In the genomic region with DNA sequence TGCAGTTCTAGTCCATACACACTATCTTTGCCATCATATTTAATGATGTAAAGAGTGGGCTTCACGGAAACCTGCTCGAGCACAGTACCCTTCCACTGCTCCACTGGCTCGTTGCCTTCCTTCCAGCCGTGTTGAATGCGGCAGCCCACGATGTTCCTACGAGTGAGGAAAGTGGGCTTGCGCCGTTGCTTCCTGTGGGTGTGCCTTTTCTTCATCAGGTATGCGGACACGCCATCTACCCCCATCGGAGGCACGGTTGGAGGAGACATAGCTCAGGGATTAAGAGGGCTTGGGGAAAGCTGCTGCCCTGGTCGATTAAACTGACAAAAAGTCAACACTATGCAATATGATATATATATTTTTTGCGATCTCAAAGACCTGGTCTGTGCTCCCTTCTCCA, we compare ENCODE assay signal across 8 cellular contexts. TPM values are rescaled to one million over a fixed set of nuclear protein-coding genes. Genes with fewer than 3 reads are reported as not detected.
DNase-seq lines count a peak whose midpoint lies in the region; ATAC-seq and TF ChIP-seq lines count a peak whose summit lies in the region.

No MANE protein-coding gene starts in this region.

- H3K36me3 ChIP-seq in SU-DHL-6 (ENCODE audit: low read length) (no peaks in the 10 kb centered on the region; the same call in 1 of the 2 replicates), colonic mucosa (no peaks in the 10 kb centered on the region), lung (ENCODE audit: control insufficient read depth in 2 of 2, insufficient read depth in 2 of 2, low read length in 2 of 2) (no peaks in the 10 kb centered on the region)

- no peaks in the 10 kb centered on the region for H3K9me2 ChIP-seq in SU-DHL-6 (replicated peaks; ENCODE audit: insufficient read depth, low read length)

- peak; percentile 44 for DNase-seq in EL
- DNase-seq in HT-29 (ENCODE audit: low spot score): peak; percentile 44
- DNase-seq in colonic mucosa: peak; percentile 48
- DNase-seq in lung (ENCODE audit: low spot score): no peak
- DNase-seq in COLO829 (ENCODE audit: low spot score): no peak

- TF ChIP-seq CTCF in SU-DHL-6 (IDR thresholded peaks at IDR 0.05; ENCODE audit: insufficient read depth, low read length, poor library complexity, severe bottlenecking) (no peak), colonic mucosa (IDR thresholded peaks at IDR 0.05) (no peak), lung (IDR thresholded peaks at IDR 0.05; ENCODE audit: control extremely low read depth, extremely low read depth) (no peak)

- H3K4me1 ChIP-seq in colonic mucosa: no peaks in the 10 kb centered on the region
- no peaks in the 10 kb centered on the region for H3K4me1 ChIP-seq in lung (ENCODE audit: control insufficient read depth in 2 of 2, insufficient read depth in 2 of 2, low read length in 2 of 2)

- H3K4me3 ChIP-seq in SU-DHL-6 (ENCODE audit: insufficient read depth, low read length, poor library complexity, severe bottlenecking): peak overlapping the region; percentile 58
- peak overlapping the region; percentile 57 for H3K4me3 ChIP-seq in colonic mucosa
- H3K4me3 ChIP-seq in lung: peak overlapping the region; percentile 62

- no peaks in the 10 kb centered on the region for H3K9me3 ChIP-seq in SU-DHL-6 (ENCODE audit: insufficient read depth, low read length)
- no peaks in the 10 kb centered on the region for H3K9me3 ChIP-seq in colonic mucosa
- peaks cover 0 to 4% of the 10 kb centered on the region in 2 donors for H3K9me3 ChIP-seq in lung (ENCODE audit: control insufficient read depth in 2 of 2, insufficient read depth in 1 of 2, low read length in 1 of 2)

- H3F3A ChIP-seq in SU-DHL-6 (ENCODE audit: insufficient read depth): no peaks in the 10 kb centered on the region

- H3K79me2 ChIP-seq in SU-DHL-6 (ENCODE audit: insufficient read depth, low read length): peaks cover 32% of the 10 kb centered on the region

- H4K20me1 ChIP-seq in SU-DHL-6 (ENCODE audit: low read depth, low read length): no peaks in the 10 kb centered on the region

- peak overlapping the region; percentile 72 for H3K4me2 ChIP-seq in SU-DHL-6 (ENCODE audit: low read depth, low read length, poor library complexity, severe bottlenecking)

- H3K27ac ChIP-seq in SU-DHL-6 (ENCODE audit: low read depth, low read length) (peak overlapping the region; percentile 83), colonic mucosa (peak overlapping the region; percentile 78), lung (ENCODE audit: low read depth in 1 of 2, low read length in 1 of 2) (peak overlapping the region in 1 of 2 donors; percentile 88), temporal lobe (ENCODE audit: low read depth, low read length) (peak overlapping the region; percentile 55)

- intact Hi-C loops in colonic mucosa (cut with DNase I): no loop called here

- H3K27me3 ChIP-seq in SU-DHL-6 (ENCODE audit: low read length) (no peaks in the 10 kb centered on the region), colonic mucosa (no peaks in the 10 kb centered on the region), lung (ENCODE audit: control insufficient read depth, insufficient read depth) (no peaks in the 10 kb centered on the region)

- H3K9ac ChIP-seq in SU-DHL-6 (ENCODE audit: low read length): peak overlapping the region; percentile 68
- H3K9ac ChIP-seq in colonic mucosa (ENCODE audit: low read depth in 2 of 2, low read length in 2 of 2): peak overlapping the region; percentile 41 to 70

- H2AFZ ChIP-seq in SU-DHL-6 (ENCODE audit: low read depth, low read length, severe bottlenecking): peak overlapping the region; percentile 35

- ATAC-seq in GM21381 (IDR thresholded peaks at IDR 0.05; ENCODE audit: unreplicated experiment) (peak; percentile 41), lung (ENCODE audit: insufficient read depth, low FRiP score) (no peak)

- 0 to 28% methylated on average over 14 to 15 of the region's 15 CpGs for WGBS in lung, 2 donors

RNA-seq across cellular contexts. Expression of gene SPIN4, which starts 0.6 kb away (rescaled TPM):
- total RNA-seq in HT-29 (2014; rRNA removed; shearing (Covaris generic)): 2.5 and 3.2 TPM in 2 replicates
- total RNA-seq in colonic mucosa (1 to 10 TPM; 8.1 to 8.3 TPM), lung (10 to 100 TPM in 1 of 2 donors, 1 to 10 TPM in 1; 5.6 to 10.1 TPM), temporal lobe (8.9 TPM)
- polyA plus RNA-seq in lung: 1 to 10 TPM; 2.0 to 2.4 TPM

Comparison
In these comparisons a context has a peak if more than half of its experiments do, and no peak if none do; other contexts are left out.
1. DNase-seq: peak in EL (single experiment), HT-29 (single experiment) and colonic mucosa (single experiment); none in lung (single experiment) and COLO829 (single experiment).
2. Peak in every context shown above with its lines, with median percentiles within 50 percentile points of each other: H3K4me3 ChIP-seq.